Comparison of ENCODE assay signal across 3 cellular contexts in genomic region chr12:88977115-88977514, GRCh38.
"Had no signal": no experiment of that assay in that cellular context is flagged by ENCODE, and none has a peak within 500 bp of the region (broad histone marks: within the 10 kb centered on the region; RNA-seq: fewer than 3 reads in every experiment).

No MANE protein-coding gene starts in this region.

- DNase-seq: GDM1, GF-D8 had no signal

- H3K4me3 ChIP-seq: GM12878 had no signal

- ATAC-seq: GM12878 had no signal
